In genomic region chr17:78779848-78780247, GRCh38 we compare ENCODE assay signal across 8 cellular contexts. TPM values are rescaled to one million over a fixed set of nuclear protein-coding genes. Genes with fewer than 3 reads are reported as not detected.
A peak's percentile ranks its signal among the peaks of the same experiment; 100 is the strongest.
DNase-seq lines count a peak whose midpoint lies in the region; ATAC-seq lines count a peak whose summit lies in the region.

No MANE protein-coding gene starts in this region.

- H3K4me3 Mint-ChIP-seq in activated naive CD8-positive, alpha-beta T cell: peak overlapping the region; percentile 96
- H3K4me3 Mint-ChIP-seq in naive B cell: peak overlapping the region; percentile 84 to 96 (median 90)

- H3K9me3 ChIP-seq in SJCRH30 (replicated peaks): no peaks in the 10 kb centered on the region

- H3K27me3 Mint-ChIP-seq in activated naive CD8-positive, alpha-beta T cell: no peaks in the 10 kb centered on the region
- no peaks in the 10 kb centered on the region for H3K27me3 Mint-ChIP-seq in naive B cell

- in situ Hi-C loops in KBM-7 (cut with MboI; ENCODE audit: low pct_unique_long_range_greater_than_20kb, low sequenced_read_pairs): no loop called here

- H3K36me3 Mint-ChIP-seq in activated naive CD8-positive, alpha-beta T cell: no peaks in the 10 kb centered on the region
- H3K36me3 Mint-ChIP-seq in naive B cell: no peaks in the 10 kb centered on the region

- peaks cover 3% of the 10 kb centered on the region; the same call in 1 of the 2 replicates for H3K36me3 ChIP-seq in SJCRH30

- no peak overlapping the region for H3K27ac ChIP-seq in SJCRH30

- peak; percentile 38 for DNase-seq in DMS153 (lab: John Stamatoyannopoulos, UW)
- peak; percentile 73 for DNase-seq in NCI-H2107 treated with DMSO at 0.1 percent for 48 hours (lab: John Stamatoyannopoulos, UW; ENCODE audit: unreplicated experiment)
- peak; percentile 70 for DNase-seq in naive B cell
- no peak for DNase-seq in KBM-7
- DNase-seq in SJCRH30: no peak
- DNase-seq in SHP77 (lab: John Stamatoyannopoulos, UW): no peak

- H3K27me3 ChIP-seq in SJCRH30: no peaks in the 10 kb centered on the region

- H3K9me3 Mint-ChIP-seq in activated naive CD8-positive, alpha-beta T cell (ENCODE audit: low read depth): no peaks in the 10 kb centered on the region
- no peaks in the 10 kb centered on the region for H3K9me3 Mint-ChIP-seq in naive B cell

- H3K4me1 Mint-ChIP-seq in activated naive CD8-positive, alpha-beta T cell (ENCODE audit: low read depth): peaks cover 60% of the 10 kb centered on the region
- H3K4me1 Mint-ChIP-seq in naive B cell: peaks cover 26 to 70% (median 47%) of the 10 kb centered on the region in 3 donors

- H3K4me3 ChIP-seq in SJCRH30: no peak overlapping the region

- H3K4me1 ChIP-seq in SJCRH30: peaks cover 6% of the 10 kb centered on the region

- ATAC-seq in naive B cell (ENCODE audit: low read depth in 2 of 2): peak; percentile 51 to 55
- ATAC-seq in HG03280 (IDR thresholded peaks at IDR 0.05; ENCODE audit: unreplicated experiment): no peak

- H3K27ac Mint-ChIP-seq in activated naive CD8-positive, alpha-beta T cell: peak overlapping the region; percentile 99
- peak overlapping the region; percentile 95 to 98 (median 96) for H3K27ac Mint-ChIP-seq in naive B cell

RNA-seq across cellular contexts. Expression of gene CYTH1, which starts 2.2 kb away (rescaled TPM):
- 100 to 1,000 TPM; 165 to 235 (median 190) TPM for polyA plus RNA-seq in naive B cell (ENCODE audit: low read depth in 6 of 6)
- 29.1 and 34.0 TPM in 2 replicates for total RNA-seq in SJCRH30 (2014; rRNA removed; shearing (Covaris generic))

Comparison
In these comparisons a context has a peak if more than half of its experiments do, and no peak if none do; other contexts are left out.
1. DNase-seq: peak in DMS153 (single experiment), NCI-H2107 treated with DMSO at 0.1 percent for 48 hours (single experiment) and naive B cell (single experiment); none in KBM-7 (single experiment), SJCRH30 (0 of 2) and SHP77 (0 of 2).